In genomic region chr20:34516038-34516873, GRCh38 we compare ENCODE assay signal across 8 cellular contexts. TPM values are rescaled to one million over a fixed set of nuclear protein-coding genes. Genes with fewer than 3 reads are reported as not detected.
DNase-seq lines count a peak whose midpoint lies in the region; ATAC-seq and TF ChIP-seq lines count a peak whose summit lies in the region.

Gene DYNLRB1 (plus strand): TSS chr20:34516422. CDS start chr20:34516459, 37 bp downstream.

- peak; percentile 73 for ATAC-seq in HG02610 (IDR thresholded peaks at IDR 0.05; ENCODE audit: unreplicated experiment)
- peak; percentile 83 to 91 for ATAC-seq in activated naive CD4-positive, alpha-beta T cell treated with anti-CD3 and anti-CD28 coated beads, Interleukin-2, amount 50 U/mL, for 72 hours

- no peaks in the 10 kb centered on the region for H3K9me3 ChIP-seq in suprapubic skin

- H3K36me3 Mint-ChIP-seq in activated naive CD4-positive, alpha-beta T cell treated with anti-CD3 and anti-CD28 coated beads, Interleukin-2, amount 50 U/mL, for 72 hours = peaks cover 10 to 21% of the 10 kb centered on the region in 2 donors

- peak within 1 kb of the TSS; percentile 98 for H3K27ac ChIP-seq in suprapubic skin

- H3K9me3 Mint-ChIP-seq in activated naive CD4-positive, alpha-beta T cell treated with anti-CD3 and anti-CD28 coated beads, Interleukin-2, amount 50 U/mL, for 72 hours = no peaks in the 10 kb centered on the region

- DNase-seq in NCI-H1105 (lab: John Stamatoyannopoulos, UW) (peak; percentile 97), SKM-1 (lab: John Stamatoyannopoulos, UW; ENCODE audit: unreplicated experiment) (peak; percentile 75), glomerular endothelial cell (ENCODE audit: extremely low read depth, low read depth, low spot score) (peak; percentile 89), occipital lobe (lab: John Stamatoyannopoulos, UW) (peak; percentile 93), suprapubic skin (ENCODE audit: low spot score in 2 of 2) (peak; percentile 99)
- peak; percentile 96 to 97 for DNase-seq in activated naive CD4-positive, alpha-beta T cell treated with anti-CD3 and anti-CD28 coated beads, Interleukin-2, amount 50 U/mL, for 72 hours (ENCODE audit: low spot score in 2 of 2)

- H3K4me3 ChIP-seq in GM08714 (ENCODE audit: low read length) (peak within 1 kb of the TSS; percentile 92), suprapubic skin (peak within 1 kb of the TSS; percentile 91)

- peaks cover 11% of the 10 kb centered on the region for H3K36me3 ChIP-seq in suprapubic skin

- under 1% methylated on average over 31 of the region's 61 CpGs for WGBS in suprapubic skin

- TF ChIP-seq CTCF in suprapubic skin (IDR thresholded peaks at IDR 0.05) = no peak

- H3K4me1 ChIP-seq in suprapubic skin = peaks cover 50% of the 10 kb centered on the region

- peak; percentile 23 to 85 for TF ChIP-seq POLR2A in suprapubic skin (IDR thresholded peaks at IDR 0.05)

- no peaks in the 10 kb centered on the region for H3K27me3 ChIP-seq in suprapubic skin

- TF ChIP-seq EP300 in suprapubic skin (IDR thresholded peaks at IDR 0.05) = no peak

- peak within 1 kb of the TSS; percentile 95 to 99 for H3K27ac Mint-ChIP-seq in activated naive CD4-positive, alpha-beta T cell treated with anti-CD3 and anti-CD28 coated beads, Interleukin-2, amount 50 U/mL, for 72 hours

RNA-seq across cellular contexts. Expression of gene DYNLRB1, which starts in this region (rescaled TPM):
- total RNA-seq in activated naive CD4-positive, alpha-beta T cell treated with anti-CD3 and anti-CD28 coated beads, Interleukin-2, amount 50 U/mL, for 72 hours = 10 to 100 TPM; 72.0 to 82.9 TPM
- 198 and 200 TPM in 2 replicates for total RNA-seq in glomerular endothelial cell
- total RNA-seq in occipital lobe = 33.5 TPM
- total RNA-seq in suprapubic skin = 100 to 1,000 TPM; 143 to 270 (median 225) TPM

Comparison
In these comparisons a context has a peak if more than half of its experiments do, and no peak if none do; other contexts are left out.
1. Peak in every context shown above with its lines: DNase-seq, ATAC-seq, H3K4me3 ChIP-seq and H3K27ac ChIP-seq.